ENCODE assay signal across 1 cellular context in genomic region chr18:48139427-48140347, GRCh38.
TF ChIP-seq lines count a peak whose summit lies in the region.

No MANE protein-coding gene starts in this region.

TF ChIP-seq in H1, 55 proteins besides CTCF, POLR2A, EP300 and RAD21 (continued from another document):
- peak; percentile 25; the same call in 1 of the 2 replicates for TF ChIP-seq MAX (IDR thresholded peaks at IDR 0.05)
